ENCODE assay signal across 9 cellular contexts in the genomic region with DNA sequence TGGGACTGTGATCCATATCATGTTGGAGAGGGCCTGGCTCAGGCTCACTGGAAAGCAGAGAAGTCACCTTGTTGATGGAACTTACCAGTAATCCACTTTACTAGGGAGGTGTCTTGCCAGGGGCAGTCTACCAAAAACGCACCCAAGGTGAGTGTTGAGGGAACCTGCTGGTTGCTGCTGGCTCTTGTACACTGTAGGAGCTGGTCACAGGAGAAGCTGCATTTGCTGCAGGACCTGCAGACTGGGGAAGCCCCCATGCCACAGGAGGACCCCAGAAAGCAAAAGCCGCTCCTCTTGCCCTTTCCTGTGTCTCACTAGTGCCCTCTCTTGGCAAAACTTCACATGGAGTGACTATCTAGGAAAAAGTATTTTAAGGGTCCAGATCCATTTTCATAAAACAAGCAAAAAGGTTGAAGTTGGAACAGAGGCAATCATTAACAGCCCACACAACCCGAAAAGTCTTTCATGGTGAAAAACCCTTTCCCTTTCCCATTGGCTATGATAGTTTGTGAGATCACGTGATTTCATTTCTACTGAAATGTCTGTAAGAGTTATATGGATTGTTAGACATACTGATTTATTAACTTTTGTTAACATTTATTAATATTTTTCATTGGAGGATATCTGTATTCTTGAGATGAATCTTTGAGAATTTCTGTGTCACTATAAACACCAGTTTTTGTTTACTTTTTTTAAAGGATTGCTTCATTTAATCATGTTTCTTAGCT. TPM values are rescaled to one million over a fixed set of nuclear protein-coding genes. Genes with fewer than 3 reads are reported as not detected.
DNase-seq lines count a peak whose midpoint lies in the region; ATAC-seq and TF ChIP-seq lines count a peak whose summit lies in the region.
"Had no signal": no experiment of that assay in that cellular context is flagged by ENCODE, and none has a peak within 500 bp of the region (broad histone marks: within the 10 kb centered on the region; RNA-seq: fewer than 3 reads in every experiment).

No MANE protein-coding gene starts in this region.

- no peak overlapping the region for H3K4me3 ChIP-seq in coronary artery
- H3K4me3 ChIP-seq in mucosa of descending colon: no peak overlapping the region

- H3K9me3 Mint-ChIP-seq in activated CD4-positive, alpha-beta T cell treated with anti-CD3 and anti-CD28 coated beads for 36 hours (ENCODE audit: low read depth): no peaks in the 10 kb centered on the region

- TF ChIP-seq CTCF in coronary artery (IDR thresholded peaks at IDR 0.05) (peak; percentile 47), mucosa of descending colon (IDR thresholded peaks at IDR 0.05) (peak; percentile 19)

- no peaks in the 10 kb centered on the region for H3K4me1 Mint-ChIP-seq in activated CD4-positive, alpha-beta T cell treated with anti-CD3 and anti-CD28 coated beads for 36 hours

- CTCF ChIA-PET in activated CD4-positive, alpha-beta T cell treated with anti-CD3 and anti-CD28 coated beads for 36 hours (lab: Charles Lee): interaction anchor here (2.5 kb wide), 1 partner anchor 584 kb away, joined by 7 read pairs; no protein-coding TSS in a partner anchor

- peak; percentile 23 for DNase-seq in activated CD4-positive, alpha-beta T cell treated with anti-CD3 and anti-CD28 coated beads for 36 hours
- no peak for DNase-seq in activated CD4-positive, alpha-beta T cell treated with anti-CD3 and anti-CD28 coated beads for 1 hour
- DNase-seq in NCI-H1105 (lab: John Stamatoyannopoulos, UW) (peak; percentile 1), coronary artery (ENCODE audit: low spot score) (no peak), mucosa of descending colon (peak in 1 of 3 donors; percentile 52), NCI-H2171 treated with DMSO at 0.1 percent for 48 hours (lab: John Stamatoyannopoulos, UW) (no peak), putamen (ENCODE audit: low spot score) (no peak), posterior vena cava (ENCODE audit: low spot score) (no peak)

- no peak for ATAC-seq in activated CD4-positive, alpha-beta T cell treated with anti-CD3 and anti-CD28 coated beads for 36 hours
- no peak for ATAC-seq in mucosa of descending colon

- H3K27me3 Mint-ChIP-seq in activated CD4-positive, alpha-beta T cell treated with anti-CD3 and anti-CD28 coated beads for 36 hours: no peaks in the 10 kb centered on the region

- no peaks in the 10 kb centered on the region for H3K9me3 ChIP-seq in mucosa of descending colon

- POLR2A ChIA-PET in activated CD4-positive, alpha-beta T cell treated with anti-CD3 and anti-CD28 coated beads for 36 hours (lab: Charles Lee): no interaction called here

- no peaks in the 10 kb centered on the region for H3K36me3 ChIP-seq in mucosa of descending colon (ENCODE audit: low read depth)

- no peak overlapping the region for H3K27ac Mint-ChIP-seq in activated CD4-positive, alpha-beta T cell treated with anti-CD3 and anti-CD28 coated beads for 36 hours
- H3K27ac Mint-ChIP-seq: activated naive CD8-positive, alpha-beta T cell had no signal

- no peaks in the 10 kb centered on the region for H3K4me1 ChIP-seq in mucosa of descending colon (ENCODE audit: low read depth)

- intact Hi-C loops in activated CD4-positive, alpha-beta T cell treated with anti-CD3 and anti-CD28 coated beads for 36 hours (cut with DNase I, micrococcal nuclease): loop anchor here in 1 of 2 experiments (1.0 to 5.0 kb wide), 2 partner anchors 435 to 581 kb away; no protein-coding TSS in a partner anchor
- intact Hi-C loops in mucosa of descending colon (cut with DNase I, micrococcal nuclease): no loop called here
- intact Hi-C loops in posterior vena cava (cut with DNase I): no loop called here

- H3K27ac ChIP-seq in coronary artery: no peak overlapping the region

- no peaks in the 10 kb centered on the region for H3K36me3 Mint-ChIP-seq in activated CD4-positive, alpha-beta T cell treated with anti-CD3 and anti-CD28 coated beads for 36 hours (ENCODE audit: low read depth)
- H3K36me3 Mint-ChIP-seq: activated naive CD8-positive, alpha-beta T cell had no signal

- no peak overlapping the region for H3K4me3 Mint-ChIP-seq in activated CD4-positive, alpha-beta T cell treated with anti-CD3 and anti-CD28 coated beads for 36 hours
- H3K4me3 Mint-ChIP-seq: activated naive CD8-positive, alpha-beta T cell had no signal

RNA-seq across cellular contexts. Expression of a gene that starts 59.2 kb away (rescaled TPM):
- 1 to 10 TPM; 1.2 to 1.3 TPM for total RNA-seq in activated CD4-positive, alpha-beta T cell treated with anti-CD3 and anti-CD28 coated beads for 36 hours
- total RNA-seq in mucosa of descending colon (100 to 1,000 TPM in 1 of 3 donors, 1 to 10 TPM in 2; 3.2 to 109 (median 8.0) TPM), posterior vena cava (100 to 1,000 TPM in 1 of 2 donors, 10 to 100 TPM in 1; 74.5 to 113 TPM)

Comparison
In these comparisons a context has a peak if more than half of its experiments do, and no peak if none do; other contexts are left out.
1. DNase-seq: peak in activated CD4-positive, alpha-beta T cell treated with anti-CD3 and anti-CD28 coated beads for 36 hours (single experiment) and NCI-H1105 (single experiment); none in activated CD4-positive, alpha-beta T cell treated with anti-CD3 and anti-CD28 coated beads for 1 hour (single experiment), coronary artery (single experiment), NCI-H2171 treated with DMSO at 0.1 percent for 48 hours (single experiment), putamen (single experiment) and posterior vena cava (single experiment).